ENCODE assay signal across 24 cellular contexts in the genomic region with DNA sequence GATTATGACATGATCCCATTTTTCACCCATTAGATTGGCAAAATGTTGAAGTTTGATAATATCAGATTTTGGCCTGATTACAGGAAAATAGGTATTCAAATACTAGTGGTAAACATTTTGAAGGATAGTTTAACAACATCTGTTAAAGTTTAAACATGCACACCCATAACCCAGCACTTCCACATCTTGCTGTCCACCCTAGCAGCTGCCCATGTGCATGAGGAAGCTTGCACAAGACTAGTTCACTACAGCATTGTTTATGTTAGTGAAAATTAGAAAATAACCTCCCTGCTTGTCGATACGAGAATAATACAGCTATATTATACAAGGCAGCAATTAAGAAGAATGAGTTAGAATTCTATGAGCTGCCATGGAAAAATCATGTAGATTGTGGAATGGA.
DNase-seq lines count a peak whose midpoint lies in the region; ATAC-seq and TF ChIP-seq lines count a peak whose summit lies in the region.
"Had no signal": no experiment of that assay in that cellular context is flagged by ENCODE, and none has a peak within 500 bp of the region (broad histone marks: within the 10 kb centered on the region; RNA-seq: fewer than 3 reads in every experiment).

No MANE protein-coding gene starts in this region.

- no peak for TF ChIP-seq CTCF in adrenal gland (IDR thresholded peaks at IDR 0.05)
- no peak for TF ChIP-seq CTCF in fibroblast of villous mesenchyme (IDR thresholded peaks at IDR 0.05; ENCODE audit: insufficient read depth, low read depth, low read length)
- no peak for TF ChIP-seq CTCF in A673 (conservative IDR thresholded peaks at IDR 0.05; ENCODE audit: low read depth, low read length)

- POLR2A ChIA-PET in A673 (lab: Charles Lee; ENCODE audit: low non-redundant PET), result no interaction called here

- H3K36me3 ChIP-seq in adrenal gland (replicated peaks in 1 of 2) (no peaks in the 10 kb centered on the region), A673 (ENCODE audit: insufficient read depth, low read length, poor library complexity, severe bottlenecking) (no peaks in the 10 kb centered on the region)
- H3K36me3 ChIP-seq: BLaER1, SJCRH30 had no signal

- H3K4me3 ChIP-seq in adrenal gland (no peak overlapping the region), fibroblast of villous mesenchyme (ENCODE audit: low read depth, low read length) (no peak overlapping the region), A673 (ENCODE audit: low read depth, low read length, poor library complexity, severe bottlenecking) (no peak overlapping the region)
- H3K4me3 ChIP-seq: BLaER1, Peyer's patch, SJCRH30 had no signal

- H3K27me3 ChIP-seq in adrenal gland (no peaks in the 10 kb centered on the region), A673 (replicated peaks; ENCODE audit: insufficient read depth, low read depth, low read length, poor library complexity) (no peaks in the 10 kb centered on the region)
- H3K27me3 ChIP-seq: BLaER1, Peyer's patch, SJCRH30 had no signal

- WGBS in adrenal gland, 4 donors, result 66 to 87% (median 78%) methylated on average over 2 of the region's 2 CpGs

- H3K27ac ChIP-seq in adrenal gland (peak overlapping the region in 4 of 5 donors; percentile 43 to 75 (median 71)), A673 (ENCODE audit: low read depth, low read length, poor library complexity, severe bottlenecking) (no peak overlapping the region)
- H3K27ac ChIP-seq: BLaER1, HL-60, SJCRH30 had no signal

- intact Hi-C loops in adrenal gland (cut with DNase I), result no loop called here
- intact Hi-C loops in sciatic nerve (cut with DNase I), result no loop called here
- intact Hi-C loops in A673 (cut with micrococcal nuclease; ENCODE audit: unreplicated experiment), result no loop called here

- no TSS peak for BruUV-seq in A673 (replicated peaks; lab: Mats Ljungman, UMichigan)

- CTCF ChIA-PET in A673 (lab: Charles Lee), result no interaction called here

- DNase-seq in EH (ENCODE audit: low read depth) (peak; percentile 7), adrenal gland (no peak), fibroblast of villous mesenchyme (ENCODE audit: low read depth) (peak; percentile 60), sciatic nerve (ENCODE audit: low spot score) (no peak), A673 (ENCODE audit: low spot score) (no peak), islet precursor cell (no peak), cortex of kidney (lab: John Stamatoyannopoulos, UW) (no peak)
- DNase-seq: Caco-2; CD4-positive, alpha-beta memory T cell; DMS 273 treated with DMSO at 0.1 percent for 48 hours; DMS79 treated with DMSO at 0.1 percent for 48 hours; H9; KG1; NCI-H1092; NCI-H1436; NCI-H1930; NCI-H510A treated with DMSO at 0.1 percent for 48 hours; NCI-H748 treated with DMSO at 0.1 percent for 48 hours; Peyer's patch; SJCRH30 had no signal

- TF ChIP-seq POLR2A in adrenal gland (IDR thresholded peaks at IDR 0.05), result no peak

- H3K4me1 ChIP-seq in adrenal gland (replicated peaks in 1 of 2) (peaks cover 35 to 41% of the 10 kb centered on the region in 2 donors), A673 (ENCODE audit: insufficient read depth, low read length, poor library complexity, severe bottlenecking) (peaks cover 4% of the 10 kb centered on the region)
- H3K4me1 ChIP-seq: BLaER1, Caco-2, Peyer's patch, SJCRH30 had no signal

- ATAC-seq in sciatic nerve, result peak; percentile 23
- no peak for ATAC-seq in HG03457 (IDR thresholded peaks at IDR 0.05; ENCODE audit: unreplicated experiment)
- ATAC-seq: HepG2 had no signal

- no peaks in the 10 kb centered on the region for H3K9me3 ChIP-seq in adrenal gland (replicated peaks in 1 of 3)
- no peaks in the 10 kb centered on the region for H3K9me3 ChIP-seq in A673 (ENCODE audit: low read depth, low read length, poor library complexity, severe bottlenecking)
- H3K9me3 ChIP-seq: BLaER1, Caco-2, Peyer's patch, SJCRH30 had no signal

Comparison
In these comparisons a context has a peak if more than half of its experiments do, and no peak if none do; other contexts are left out.
1. DNase-seq: peak in EH (single experiment) and fibroblast of villous mesenchyme (single experiment); none in adrenal gland (0 of 7), sciatic nerve (single experiment), A673 (single experiment), islet precursor cell (single experiment) and cortex of kidney (single experiment).